ENCODE assay signal across 9 cellular contexts in genomic region chr2:101305492-101306123, GRCh38. TPM values are rescaled to one million over a fixed set of nuclear protein-coding genes. Genes with fewer than 3 reads are reported as not detected.
A peak's percentile ranks its signal among the peaks of the same experiment; 100 is the strongest.
DNase-seq lines count a peak whose midpoint lies in the region; TF ChIP-seq lines count a peak whose summit lies in the region.
"Had no signal": no experiment of that assay in that cellular context is flagged by ENCODE, and none has a peak within 500 bp of the region (broad histone marks: within the 10 kb centered on the region; RNA-seq: fewer than 3 reads in every experiment).

No MANE protein-coding gene starts in this region.

- DNase-seq in AG08396 (ENCODE audit: low spot score) (peak; percentile 49), M059J (ENCODE audit: low read depth) (peak; percentile 31), cardiac fibroblast (ENCODE audit: low read depth in 2 of 2) (peak; percentile 53 to 71), middle frontal gyrus (ENCODE audit: extremely low spot score, low spot score) (peak; percentile 39), NCI-H524 (lab: John Stamatoyannopoulos, UW) (no peak), GOT3 (lab: John Stamatoyannopoulos, UW) (no peak), germinal center (ENCODE audit: low spot score) (no peak)
- no peak for DNase-seq in stimulated activated CD4-positive, alpha-beta T cell treated with anti-CD3 and anti-CD28 coated beads, Interleukin-2, amount 100 ng/mL, for 24 hours
- DNase-seq: occipital lobe had no signal

- TF ChIP-seq CTCF in cardiac fibroblast (IDR thresholded peaks at IDR 0.05; ENCODE audit: low read depth, low read length), result no peak

- peak overlapping the region; percentile 79 for H3K4me3 ChIP-seq in cardiac fibroblast (replicated peaks in 1 of 2; ENCODE audit: low read depth in 2 of 2, low read length in 2 of 2)

RNA-seq across cellular contexts. Expression of gene RNF149, which starts 2.9 kb away (rescaled TPM):
- 4.6 and 9.3 TPM in 2 replicates for total RNA-seq in M059J (2014; rRNA removed; shearing (Covaris generic))

RNA-seq across cellular contexts. Expression of gene CNOT11, which starts 52.9 kb away (rescaled TPM):
- 43.1 and 57.1 TPM in 2 replicates for total RNA-seq in M059J (2014; rRNA removed; shearing (Covaris generic))

Comparison
In these comparisons a context has a peak if more than half of its experiments do, and no peak if none do; other contexts are left out.
1. DNase-seq: peak in AG08396 (single experiment), M059J (single experiment), cardiac fibroblast (2 of 2) and middle frontal gyrus (single experiment); none in NCI-H524 (0 of 2), stimulated activated CD4-positive, alpha-beta T cell treated with anti-CD3 and anti-CD28 coated beads, Interleukin-2, amount 100 ng/mL, for 24 hours (0 of 2), GOT3 (single experiment) and germinal center (single experiment).